In the genomic region with DNA sequence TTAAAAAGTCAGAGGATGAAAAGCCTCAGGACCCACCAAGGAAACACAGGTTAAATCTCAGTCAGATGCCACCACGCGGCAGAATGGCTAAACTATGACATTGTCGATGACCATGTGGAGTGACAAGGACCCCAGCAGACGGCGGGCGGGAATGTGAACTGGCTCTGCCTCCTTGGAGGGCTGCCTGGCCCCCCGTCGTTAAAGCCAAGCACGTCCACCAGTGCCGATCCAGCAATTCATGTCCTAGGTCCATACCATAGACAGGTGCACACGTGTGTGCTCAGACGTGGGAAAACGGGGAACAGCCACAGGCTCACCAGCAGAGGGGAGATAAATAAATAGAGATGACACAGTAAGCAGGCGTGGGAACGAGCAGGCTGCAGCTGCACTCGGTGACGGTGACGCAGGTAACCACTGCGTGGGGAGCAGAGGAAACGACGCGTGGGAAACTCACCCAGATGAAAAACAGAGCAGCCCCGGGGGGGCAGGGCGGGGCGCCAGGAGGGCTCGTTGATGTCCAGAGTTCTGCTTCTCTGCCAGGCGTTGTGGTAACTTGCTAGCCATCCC, we compare ENCODE assay signal across 9 cellular contexts. TPM values are rescaled to one million over a fixed set of nuclear protein-coding genes. Genes with fewer than 3 reads are reported as not detected.
DNase-seq lines count a peak whose midpoint lies in the region; ATAC-seq, FAIRE-seq and TF ChIP-seq lines count a peak whose summit lies in the region.
"Had no signal": no experiment of that assay in that cellular context is flagged by ENCODE, and none has a peak within 500 bp of the region (broad histone marks: within the 10 kb centered on the region; RNA-seq: fewer than 3 reads in every experiment).

No MANE protein-coding gene starts in this region.

- CTCF ChIA-PET in A549 (lab: Yijun Ruan, JAX), result no interaction called here
- CTCF ChIA-PET in activated CD8-positive, alpha-beta T cell treated with anti-CD3 and anti-CD28 coated beads for 36 hours (lab: Charles Lee), result interaction anchor here (1.6 kb wide), 1 partner anchor 32 kb away, joined by 3 read pairs; no protein-coding TSS in a partner anchor

- POLR2A ChIA-PET in A549 (lab: Yijun Ruan, JAX), result interaction anchor here (1.6 kb wide), 1 partner anchor 59 kb away, joined by 3 read pairs; no protein-coding TSS in a partner anchor
- POLR2A ChIA-PET in activated CD8-positive, alpha-beta T cell treated with anti-CD3 and anti-CD28 coated beads for 36 hours (lab: Charles Lee), result no interaction called here

- TF ChIP-seq CTCF in A549 (IDR thresholded peaks at IDR 0.05) (no peak), fibroblast of the aortic adventitia (IDR thresholded peaks at IDR 0.05; ENCODE audit: insufficient read depth, low read length) (no peak)
- TF ChIP-seq CTCF in activated CD8-positive, alpha-beta T cell treated with anti-CD3 and anti-CD28 coated beads for 36 hours (IDR thresholded peaks at IDR 0.05), result no peak

- ATAC-seq in A549 (peak; percentile 25 to 43; a peak in 3 of 6 replicates), HG03175 (IDR thresholded peaks at IDR 0.05; ENCODE audit: unreplicated experiment) (peak; percentile 67), HG03521 (IDR thresholded peaks at IDR 0.05; ENCODE audit: unreplicated experiment) (no peak)
- peak; percentile 89 for ATAC-seq in activated CD8-positive, alpha-beta T cell treated with anti-CD3 and anti-CD28 coated beads for 36 hours

- H3K4me3 ChIP-seq in A549 (peak overlapping the region; percentile 32; the same call in 2 of the 3 replicates), fibroblast of the aortic adventitia (ENCODE audit: low read depth, low read length) (no peak overlapping the region)

- H3K4me1 Mint-ChIP-seq in activated CD8-positive, alpha-beta T cell treated with anti-CD3 and anti-CD28 coated beads for 36 hours (ENCODE audit: low read depth), result peaks cover 29% of the 10 kb centered on the region

- H3K4me1 ChIP-seq in A549, result 0 out of 3 replicates have a peak, but pooled peaks cover 3% of the 10 kb centered on the region

- DNase-seq in A549 (ENCODE audit: low read depth in 1 of 2, low spot score in 1 of 2), result peak in 1 of 2 experiments; percentile 25
- DNase-seq in activated CD8-positive, alpha-beta T cell treated with anti-CD3 and anti-CD28 coated beads for 36 hours, result peak; percentile 93
- peak; percentile 33 for DNase-seq in fibroblast of the aortic adventitia (ENCODE audit: low read depth)
- DNase-seq in stimulated activated CD8-positive, alpha-beta memory T cell treated with anti-CD3 and anti-CD28 coated beads, Interleukin-15, amount 100 ng/mL, for 48 hours (ENCODE audit: low read depth in 2 of 2), result peak; percentile 64 to 74
- no peak for DNase-seq in iPS-NIHi11 (ENCODE audit: low spot score)
- DNase-seq in ecto neural progenitor cell (ENCODE audit: low spot score), result no peak

- peak overlapping the region; percentile 74 for H3K4me3 Mint-ChIP-seq in activated CD8-positive, alpha-beta T cell treated with anti-CD3 and anti-CD28 coated beads for 36 hours

- TF ChIP-seq RAD21 in A549 (conservative IDR thresholded peaks at IDR 0.05 in 1 of 2, IDR thresholded peaks at IDR 0.05 in 1 of 2), result no peak

- FAIRE-seq in A549 (lab: Jason Lieb, UNC), result no peak

- no peak for TF ChIP-seq EP300 in A549 (IDR thresholded peaks at IDR 0.05)

- H3K27ac Mint-ChIP-seq in activated CD8-positive, alpha-beta T cell treated with anti-CD3 and anti-CD28 coated beads for 36 hours, result peak overlapping the region; percentile 85

- no peak overlapping the region for H3K27ac ChIP-seq in A549

- 35% methylated on average over 24 of the region's 27 CpGs for WGBS in A549 (ENCODE audit: missing lambda C conversion rate)

- H3K9me3 Mint-ChIP-seq in activated CD8-positive, alpha-beta T cell treated with anti-CD3 and anti-CD28 coated beads for 36 hours, result no peaks in the 10 kb centered on the region

- H3K27me3 Mint-ChIP-seq in activated CD8-positive, alpha-beta T cell treated with anti-CD3 and anti-CD28 coated beads for 36 hours, result no peaks in the 10 kb centered on the region

- TF ChIP-seq POLR2A in A549 (IDR thresholded peaks at IDR 0.05; ENCODE audit: low read length), result no peak

- intact Hi-C loops in activated CD8-positive, alpha-beta T cell treated with anti-CD3 and anti-CD28 coated beads for 36 hours (cut with micrococcal nuclease), result no loop called here

- H3K9me3 ChIP-seq in A549, result peaks cover 8% of the 10 kb centered on the region; the same call in 1 of the 3 replicates

- peak overlapping the region; percentile 69 for H3K4me2 ChIP-seq in A549

- no peaks in the 10 kb centered on the region for H3K36me3 Mint-ChIP-seq in activated CD8-positive, alpha-beta T cell treated with anti-CD3 and anti-CD28 coated beads for 36 hours (ENCODE audit: low read depth)

TF ChIP-seq in A549, 52 proteins besides CTCF, POLR2A, EP300 and RAD21:
- TF ChIP-seq HOXA7 (CRISPR knock-in tag; IDR thresholded peaks at IDR 0.05), result no peak
- TF ChIP-seq KDM5A (IDR thresholded peaks at IDR 0.05), result no peak
- no peak for TF ChIP-seq KDM1A (IDR thresholded peaks at IDR 0.05; ENCODE audit: low read depth)

RNA-seq across cellular contexts. Expression of a gene that starts 28.3 kb away (rescaled TPM):
- polyA plus RNA-seq in A549 (2011; rRNA removed) (0.30 and 0.46 TPM in 2 replicates), A549 (2017; fragmentation: RNase III; extraction: RNeasy Plus Mini Kit Qiagen cat#74134 plus additional on column Dnase treatment) (0.33 to 0.59 TPM (median 0.34 TPM) in 3 replicates)
- 0.19 TPM in 2 replicates for polyA plus RNA-seq in A549 (2012; cell fraction: cytosol; rRNA removed)
- 0.43 and 0.44 TPM in 2 replicates for polyA plus RNA-seq in A549 (2012; cell fraction: nucleus; rRNA removed)
- 0.87 and 1.1 TPM in 2 replicates for polyA minus RNA-seq in A549 (2011; rRNA and poly(A)+ RNA removed)
- total RNA-seq in activated CD8-positive, alpha-beta T cell treated with anti-CD3 and anti-CD28 coated beads for 36 hours, result 1 to 10 TPM; 1.9 to 2.2 TPM
- total RNA-seq in fibroblast of the aortic adventitia (ENCODE audit: low replicate concordance), result 1.2 and 4.2 TPM in 2 replicates
- total RNA-seq: skeletal muscle tissue had no signal

Comparison
In these comparisons a context has a peak if more than half of its experiments do, and no peak if none do; other contexts are left out.
1. DNase-seq: peak in activated CD8-positive, alpha-beta T cell treated with anti-CD3 and anti-CD28 coated beads for 36 hours (single experiment), fibroblast of the aortic adventitia (single experiment) and stimulated activated CD8-positive, alpha-beta memory T cell treated with anti-CD3 and anti-CD28 coated beads, Interleukin-15, amount 100 ng/mL, for 48 hours (2 of 2); none in iPS-NIHi11 (single experiment) and ecto neural progenitor cell (single experiment).